17 cellular contexts compared by ENCODE assay signal in the genomic region with DNA sequence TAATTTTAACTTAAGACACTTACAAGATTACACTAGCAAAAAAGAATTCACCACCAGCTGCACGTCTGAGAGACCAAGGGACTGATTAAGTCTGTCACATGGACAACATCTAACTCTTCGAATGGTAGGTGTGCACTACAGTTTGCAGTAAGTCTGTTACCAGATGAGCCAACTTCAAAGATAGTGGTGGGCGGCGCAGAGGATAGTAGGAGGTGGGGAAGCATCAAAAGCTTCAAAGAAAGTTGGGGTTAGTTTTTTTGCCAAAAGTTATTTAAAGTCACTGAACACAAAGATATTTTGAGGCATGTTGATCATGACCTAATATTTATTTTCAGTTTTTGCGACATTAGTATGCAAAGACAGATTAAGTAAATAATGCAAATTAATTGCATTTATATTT.
DNase-seq lines count a peak whose midpoint lies in the region; ATAC-seq and TF ChIP-seq lines count a peak whose summit lies in the region.
"Had no signal": no experiment of that assay in that cellular context is flagged by ENCODE, and none has a peak within 500 bp of the region (broad histone marks: within the 10 kb centered on the region; RNA-seq: fewer than 3 reads in every experiment).

No MANE protein-coding gene starts in this region.

- H2AFZ ChIP-seq in HCT116 (ENCODE audit: low read depth, low read length, poor library complexity, severe bottlenecking) = no peak overlapping the region

- in situ Hi-C loops in GM13976 (cut with MboI; ENCODE audit: low sequenced_read_pairs, unreplicated experiment) (no loop called here), G401 (cut with HindIII; ENCODE audit: low sequenced_read_pairs) (no loop called here)

- peaks cover 6% of the 10 kb centered on the region for H3K27me3 Mint-ChIP-seq in nephron (ENCODE audit: low read depth)
- H3K27me3 Mint-ChIP-seq: CD4-positive, alpha-beta T cell had no signal

- no peaks in the 10 kb centered on the region for H3K36me3 Mint-ChIP-seq in nephron (ENCODE audit: low read depth)

- no peaks in the 10 kb centered on the region for H3K9me3 ChIP-seq in HCT116 (ENCODE audit: control insufficient read depth in 1 of 2, insufficient read depth in 1 of 2, low read depth in 1 of 2, low read length in 2 of 2)

- H3K4me2 ChIP-seq in HCT116 (ENCODE audit: low read length) = no peak overlapping the region

- no peak overlapping the region for H3K4me3 ChIP-seq in HCT116 (replicated peaks in 1 of 2; ENCODE audit: low read depth in 1 of 2, low read length in 2 of 2)

- H3K9me2 ChIP-seq in HCT116 (ENCODE audit: insufficient read depth) = no peaks in the 10 kb centered on the region

- peaks cover 0 to 3% of the 10 kb centered on the region in 2 experiments; a peak in 1 of 4 replicates for H3K4me1 ChIP-seq in HCT116 (ENCODE audit: control insufficient read depth in 1 of 2, insufficient read depth in 2 of 2, low read length in 2 of 2)

- H3K9me3 Mint-ChIP-seq in nephron = no peaks in the 10 kb centered on the region

- POLR2A ChIA-PET in HCT116 (lab: Charles Lee) = no interaction called here

- no peaks in the 10 kb centered on the region for H3K36me3 ChIP-seq in HCT116 (ENCODE audit: control insufficient read depth in 1 of 2, insufficient read depth in 2 of 2, low read length in 2 of 2)

- TF ChIP-seq CTCF in GM13976 (IDR thresholded peaks at IDR 0.05; ENCODE audit: borderline replicate concordance, control extremely low read depth, extremely low read depth, insufficient read depth, missing control alignments) (no peak), HCT116 (IDR thresholded peaks at IDR 0.05 in 2 of 3, conservative IDR thresholded peaks at IDR 0.05 in 1 of 3; ENCODE audit: borderline replicate concordance in 1 of 3, insufficient read depth in 1 of 3, low read depth in 2 of 3, low read length in 2 of 3) (no peak), nephron (IDR thresholded peaks at IDR 0.05; ENCODE audit: unreplicated experiment in 3 of 3) (no peak)

- H3K27me3 ChIP-seq in HCT116 (ENCODE audit: insufficient read depth, low read length) = no peaks in the 10 kb centered on the region

- no peak overlapping the region for H3K4me3 Mint-ChIP-seq in nephron
- H3K4me3 Mint-ChIP-seq: B cell; CD4-positive, alpha-beta T cell had no signal

- DNase-seq in GM13976 (ENCODE audit: low spot score) (peak; percentile 39), HCT116 (ENCODE audit: low read depth, low spot score) (no peak), NCI-H446 treated with DMSO at 0.1 percent for 48 hours (lab: John Stamatoyannopoulos, UW) (peak; percentile 56), SHP77 (lab: John Stamatoyannopoulos, UW) (no peak), G401 (ENCODE audit: low spot score) (no peak)
- DNase-seq: C1 segment of cervical spinal cord; CD4-positive, alpha-beta T cell; DMS79; EL; GDM1; Kasumi-1; KBM-7 had no signal

- H3K27ac ChIP-seq in HCT116 (ENCODE audit: low read depth, low read length) = no peak overlapping the region
- H3K27ac ChIP-seq: HL-60 had no signal

- no peaks in the 10 kb centered on the region for H4K20me1 ChIP-seq in HCT116 (ENCODE audit: insufficient read depth)

- RAD21 ChIA-PET in HCT116 (lab: Charles Lee; ENCODE audit: low non-redundant PET in 1 of 2, low total read pairs in 2 of 2, uncharacterized antibody in 2 of 2, unreplicated experiment in 2 of 2) = no interaction called here

- no peak for TF ChIP-seq POLR2A in HCT116 (IDR thresholded peaks at IDR 0.05; ENCODE audit: borderline replicate concordance, extremely low read depth, insufficient read depth, insufficient read length)

- H3K9ac ChIP-seq in HCT116 (ENCODE audit: low read length) = no peak overlapping the region

- H3K4me1 Mint-ChIP-seq in nephron = peaks cover 27% of the 10 kb centered on the region
- H3K4me1 Mint-ChIP-seq: B cell had no signal

- CTCF ChIA-PET in HCT116 (lab: Charles Lee) = no interaction called here

- H3K27ac Mint-ChIP-seq in nephron = peak overlapping the region in 2 of 3 experiments; percentile 22 to 71
- H3K27ac Mint-ChIP-seq: B cell; CD4-positive, alpha-beta T cell had no signal

- no peaks in the 10 kb centered on the region for H3K79me2 ChIP-seq in HCT116 (ENCODE audit: insufficient read depth, low read length)

- intact Hi-C loops in HCT116 (cut with micrococcal nuclease) = no loop called here

- ATAC-seq in HCT116 = no peak
- no peak for ATAC-seq in HG03025 (IDR thresholded peaks at IDR 0.05; ENCODE audit: low FRiP score, unreplicated experiment)
- no peak for ATAC-seq in GM21390 (IDR thresholded peaks at IDR 0.05; ENCODE audit: unreplicated experiment)

- BruUV-seq in HCT116 (replicated peaks; lab: Mats Ljungman, UMichigan) = no TSS peak

- no peak for TF ChIP-seq RAD21 in HCT116 (IDR thresholded peaks at IDR 0.05; ENCODE audit: low read depth)

TF ChIP-seq in HCT116, 20 proteins besides CTCF, POLR2A, EP300 and RAD21:
- TF ChIP-seq CBX3 (IDR thresholded peaks at IDR 0.05; ENCODE audit: low read depth) = no peak
- TF ChIP-seq TCF7L2 (IDR thresholded peaks at IDR 0.05; ENCODE audit: borderline replicate concordance, extremely low read depth, insufficient read depth, insufficient read length) = peak; percentile 78

Comparison
In these comparisons a context has a peak if more than half of its experiments do, and no peak if none do; other contexts are left out.
1. DNase-seq: peak in GM13976 (single experiment) and NCI-H446 treated with DMSO at 0.1 percent for 48 hours (single experiment); none in HCT116 (single experiment), SHP77 (0 of 2) and G401 (single experiment).